In genomic region chr2:166361351-166362153, GRCh38 we compare ENCODE assay signal across 8 cellular contexts. TPM values are rescaled to one million over a fixed set of nuclear protein-coding genes. Genes with fewer than 3 reads are reported as not detected.
A peak's percentile ranks its signal among the peaks of the same experiment; 100 is the strongest.
DNase-seq lines count a peak whose midpoint lies in the region; ATAC-seq and TF ChIP-seq lines count a peak whose summit lies in the region.

No MANE protein-coding gene starts in this region.

- H3K9me3 ChIP-seq in WERI-Rb-1 (ENCODE audit: severe bottlenecking) (no peaks in the 10 kb centered on the region), lower lobe of right lung (no peaks in the 10 kb centered on the region)
- no peaks in the 10 kb centered on the region for H3K9me3 ChIP-seq in effector memory CD4-positive, alpha-beta T cell (ENCODE audit: control insufficient read depth, low read length)

- no peaks in the 10 kb centered on the region for H3K36me3 ChIP-seq in WERI-Rb-1
- H3K36me3 ChIP-seq in lower lobe of right lung = no peaks in the 10 kb centered on the region
- no peaks in the 10 kb centered on the region for H3K36me3 ChIP-seq in effector memory CD4-positive, alpha-beta T cell (ENCODE audit: control insufficient read depth, insufficient read depth, low read length)

- DNase-seq in NCI-H1105 treated with DMSO at 0.1 percent for 48 hours (lab: John Stamatoyannopoulos, UW) (peak; percentile 37), NCI-H1105 (lab: John Stamatoyannopoulos, UW) (no peak), HPDE6-E6E7 (ENCODE audit: extremely low spot score) (peak; percentile 8), WERI-Rb-1 (peak; percentile 13), lower lobe of right lung (no peak), activated gamma-delta T cell treated with Interleukin-2 at 50 U/mL for 16 hours (no peak)
- no peak for DNase-seq in effector memory CD4-positive, alpha-beta T cell

- H3K27me3 ChIP-seq in WERI-Rb-1 (ENCODE audit: insufficient read depth, low read depth, severe bottlenecking) (no peaks in the 10 kb centered on the region), lower lobe of right lung (ENCODE audit: low read depth) (no peaks in the 10 kb centered on the region)
- no peaks in the 10 kb centered on the region for H3K27me3 ChIP-seq in effector memory CD4-positive, alpha-beta T cell (replicated peaks; ENCODE audit: control insufficient read depth, insufficient read depth, low read length, poor library complexity, severe bottlenecking)

- TF ChIP-seq CTCF in WERI-Rb-1 (IDR thresholded peaks at IDR 0.05; ENCODE audit: low read depth, low read length) (peak; percentile 40), lower lobe of right lung (IDR thresholded peaks at IDR 0.05) (peak; percentile 42)

- no peaks in the 10 kb centered on the region for H3K4me1 ChIP-seq in lower lobe of right lung
- no peaks in the 10 kb centered on the region for H3K4me1 ChIP-seq in effector memory CD4-positive, alpha-beta T cell (ENCODE audit: control insufficient read depth, insufficient read depth, low read length, poor library complexity, severe bottlenecking)

- H3K27ac ChIP-seq in WERI-Rb-1 = no peak overlapping the region
- H3K27ac ChIP-seq in lower lobe of right lung = no peak overlapping the region
- H3K27ac ChIP-seq in effector memory CD4-positive, alpha-beta T cell (ENCODE audit: insufficient read depth, low read length, poor library complexity, severe bottlenecking) = no peak overlapping the region

- intact Hi-C loops in lower lobe of right lung (cut with DNase I) = no loop called here

- H3K4me3 ChIP-seq in WERI-Rb-1 (ENCODE audit: low read depth, low read length) (no peak overlapping the region), lower lobe of right lung (no peak overlapping the region)
- H3K4me3 ChIP-seq in effector memory CD4-positive, alpha-beta T cell (ENCODE audit: insufficient read depth, low read depth, low read length, poor library complexity, severe bottlenecking) = no peak overlapping the region

- ATAC-seq in lower lobe of right lung = peak in 1 of 2 donors; percentile 62
- ATAC-seq in GM18873 (IDR thresholded peaks at IDR 0.05; ENCODE audit: low FRiP score, unreplicated experiment) = no peak

RNA-seq across cellular contexts. Expression of gene SCN9A, which starts 14.2 kb away (rescaled TPM):
- total RNA-seq in lower lobe of right lung = 13.6 TPM

Comparison
In these comparisons a context has a peak if more than half of its experiments do, and no peak if none do; other contexts are left out.
1. DNase-seq: peak in NCI-H1105 treated with DMSO at 0.1 percent for 48 hours (single experiment), HPDE6-E6E7 (single experiment) and WERI-Rb-1 (single experiment); none in NCI-H1105 (single experiment), lower lobe of right lung (single experiment), effector memory CD4-positive, alpha-beta T cell (0 of 3) and activated gamma-delta T cell treated with Interleukin-2 at 50 U/mL for 16 hours (single experiment).